ENCODE assay signal across 1 cellular context in the genomic region with DNA sequence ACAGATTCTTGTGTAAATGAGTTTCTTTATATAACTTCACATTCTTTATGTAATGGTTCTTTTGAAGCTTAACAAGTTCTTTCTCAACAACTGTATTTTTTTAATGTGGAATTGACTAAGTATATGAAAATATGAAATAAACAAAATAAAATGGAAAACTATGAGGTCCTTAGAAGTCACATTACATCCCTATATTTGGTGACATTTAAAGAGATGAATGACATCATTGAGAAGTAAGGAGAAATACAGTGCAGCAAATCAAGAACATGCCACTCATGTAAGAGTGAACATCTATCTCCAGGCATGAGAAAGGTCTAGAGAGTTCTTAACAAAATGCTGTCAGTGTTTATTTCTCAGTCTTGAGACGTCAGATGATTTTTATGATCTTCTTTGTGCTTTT.
TF ChIP-seq lines count a peak whose summit lies in the region.

No MANE protein-coding gene starts in this region.

TF ChIP-seq in HEK293, 187 proteins besides CTCF, POLR2A, EP300 and RAD21 (continued from another document):
- TF ChIP-seq, protein P1, sequence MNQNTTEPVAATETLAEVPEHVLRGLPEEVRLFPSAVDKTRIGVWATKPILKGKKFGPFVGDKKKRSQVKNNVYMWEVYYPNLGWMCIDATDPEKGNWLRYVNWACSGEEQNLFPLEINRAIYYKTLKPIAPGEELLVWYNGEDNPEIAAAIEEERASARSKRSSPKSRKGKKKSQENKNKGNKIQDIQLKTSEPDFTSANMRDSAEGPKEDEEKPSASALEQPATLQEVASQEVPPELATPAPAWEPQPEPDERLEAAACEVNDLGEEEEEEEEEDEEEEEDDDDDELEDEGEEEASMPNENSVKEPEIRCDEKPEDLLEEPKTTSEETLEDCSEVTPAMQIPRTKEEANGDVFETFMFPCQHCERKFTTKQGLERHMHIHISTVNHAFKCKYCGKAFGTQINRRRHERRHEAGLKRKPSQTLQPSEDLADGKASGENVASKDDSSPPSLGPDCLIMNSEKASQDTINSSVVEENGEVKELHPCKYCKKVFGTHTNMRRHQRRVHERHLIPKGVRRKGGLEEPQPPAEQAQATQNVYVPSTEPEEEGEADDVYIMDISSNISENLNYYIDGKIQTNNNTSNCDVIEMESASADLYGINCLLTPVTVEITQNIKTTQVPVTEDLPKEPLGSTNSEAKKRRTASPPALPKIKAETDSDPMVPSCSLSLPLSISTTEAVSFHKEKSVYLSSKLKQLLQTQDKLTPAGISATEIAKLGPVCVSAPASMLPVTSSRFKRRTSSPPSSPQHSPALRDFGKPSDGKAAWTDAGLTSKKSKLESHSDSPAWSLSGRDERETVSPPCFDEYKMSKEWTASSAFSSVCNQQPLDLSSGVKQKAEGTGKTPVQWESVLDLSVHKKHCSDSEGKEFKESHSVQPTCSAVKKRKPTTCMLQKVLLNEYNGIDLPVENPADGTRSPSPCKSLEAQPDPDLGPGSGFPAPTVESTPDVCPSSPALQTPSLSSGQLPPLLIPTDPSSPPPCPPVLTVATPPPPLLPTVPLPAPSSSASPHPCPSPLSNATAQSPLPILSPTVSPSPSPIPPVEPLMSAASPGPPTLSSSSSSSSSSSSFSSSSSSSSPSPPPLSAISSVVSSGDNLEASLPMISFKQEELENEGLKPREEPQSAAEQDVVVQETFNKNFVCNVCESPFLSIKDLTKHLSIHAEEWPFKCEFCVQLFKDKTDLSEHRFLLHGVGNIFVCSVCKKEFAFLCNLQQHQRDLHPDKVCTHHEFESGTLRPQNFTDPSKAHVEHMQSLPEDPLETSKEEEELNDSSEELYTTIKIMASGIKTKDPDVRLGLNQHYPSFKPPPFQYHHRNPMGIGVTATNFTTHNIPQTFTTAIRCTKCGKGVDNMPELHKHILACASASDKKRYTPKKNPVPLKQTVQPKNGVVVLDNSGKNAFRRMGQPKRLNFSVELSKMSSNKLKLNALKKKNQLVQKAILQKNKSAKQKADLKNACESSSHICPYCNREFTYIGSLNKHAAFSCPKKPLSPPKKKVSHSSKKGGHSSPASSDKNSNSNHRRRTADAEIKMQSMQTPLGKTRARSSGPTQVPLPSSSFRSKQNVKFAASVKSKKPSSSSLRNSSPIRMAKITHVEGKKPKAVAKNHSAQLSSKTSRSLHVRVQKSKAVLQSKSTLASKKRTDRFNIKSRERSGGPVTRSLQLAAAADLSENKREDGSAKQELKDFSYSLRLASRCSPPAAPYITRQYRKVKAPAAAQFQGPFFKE (tag by site-specific recombination; IDR thresholded peaks at IDR 0.05; ENCODE audit: borderline replicate concordance) = no peak
- TF ChIP-seq ZNF776 (tag by site-specific recombination; IDR thresholded peaks at IDR 0.05; ENCODE audit: borderline replicate concordance) = no peak
